In genomic region chr10:103333934-103334520, GRCh38 we compare ENCODE assay signal across 8 cellular contexts. TPM values are rescaled to one million over a fixed set of nuclear protein-coding genes. Genes with fewer than 3 reads are reported as not detected.
DNase-seq lines count a peak whose midpoint lies in the region; ATAC-seq and TF ChIP-seq lines count a peak whose summit lies in the region.

No MANE protein-coding gene starts in this region.

- H3K27me3 Mint-ChIP-seq in CD4-positive, alpha-beta memory T cell: no peaks in the 10 kb centered on the region

- H3K14ac ChIP-seq in neuronal stem cell (ENCODE audit: low read length): no peak overlapping the region

- H2BK5ac ChIP-seq in neuronal stem cell (ENCODE audit: low read length): no peak overlapping the region

- no CpG with 5 or more reads among the region's 2 CpGs for WGBS in neuronal stem cell (ENCODE audit: extremely low coverage in 2 of 2, insufficient read length in 2 of 2, insufficient replicate concordance in 1 of 2), 2 donors

- H3K4me3 ChIP-seq in CD4-positive, alpha-beta memory T cell (ENCODE audit: low read length in 2 of 2): no peak overlapping the region
- H3K4me3 ChIP-seq in astrocyte of the spinal cord (ENCODE audit: low read depth, low read length) (no peak overlapping the region), neuronal stem cell (ENCODE audit: low read length in 2 of 2) (no peak overlapping the region)

- in situ Hi-C loops in astrocyte of the spinal cord (cut with HindIII; ENCODE audit: low sequenced_read_pairs): no loop called here

- TF ChIP-seq CTCF in astrocyte of the spinal cord (IDR thresholded peaks at IDR 0.05; ENCODE audit: low read depth, low read length): peak; percentile 64

- no peak overlapping the region for H2BK120ac ChIP-seq in neuronal stem cell (ENCODE audit: low read depth, low read length)

- H3K4me3 Mint-ChIP-seq in CD4-positive, alpha-beta memory T cell: no peak overlapping the region

- peaks cover 7 to 23% of the 10 kb centered on the region in 2 donors for H3K36me3 Mint-ChIP-seq in CD4-positive, alpha-beta memory T cell

- H4K91ac ChIP-seq in neuronal stem cell (ENCODE audit: low read depth, low read length, poor library complexity): no peak overlapping the region

- H3K36me3 ChIP-seq in CD4-positive, alpha-beta memory T cell (ENCODE audit: insufficient read depth, low read length): peaks cover 4% of the 10 kb centered on the region
- H3K36me3 ChIP-seq in neuronal stem cell (replicated peaks in 1 of 2; ENCODE audit: control insufficient read depth in 2 of 2, insufficient read depth in 2 of 2, low read length in 2 of 2): peaks cover 17 to 85% of the 10 kb centered on the region in 2 donors

- POLR2A ChIA-PET in CD4-positive, alpha-beta memory T cell (lab: Charles Lee; ENCODE audit: partially characterized antibody): interaction anchor here (2.5 kb wide), 1 partner anchor 416 kb away, joined by 12 read pairs; the partner anchor contains the start of gene CNNM2

- H3K23ac ChIP-seq in neuronal stem cell (ENCODE audit: low read depth, low read length, poor library complexity): no peak overlapping the region

- no peak overlapping the region for H3K4ac ChIP-seq in neuronal stem cell (ENCODE audit: low read length)

- DNase-seq in CD4-positive, alpha-beta memory T cell: peak in 3 of 5 donors; percentile 7 to 22 (median 13)
- DNase-seq in HS-5 (ENCODE audit: low read depth) (peak; percentile 15), astrocyte of the spinal cord (ENCODE audit: low read depth, low spot score) (peak; percentile 24), lung microvascular endothelial cell (ENCODE audit: low read depth in 2 of 2) (peak; percentile 27 to 49), islet precursor cell (no peak), neuronal stem cell (ENCODE audit: low spot score) (no peak)
- DNase-seq in activated effector memory CD4-positive, alpha-beta T cell treated with anti-CD3 and anti-CD28 coated beads, Interleukin-2, amount 50 U/mL, for 16 hours: no peak

- no peak overlapping the region for H2BK15ac ChIP-seq in neuronal stem cell (ENCODE audit: low read length)

- no peaks in the 10 kb centered on the region for H3K4me1 Mint-ChIP-seq in CD4-positive, alpha-beta memory T cell

- no peak overlapping the region for H3K27ac Mint-ChIP-seq in CD4-positive, alpha-beta memory T cell

- intact Hi-C loops in CD4-positive, alpha-beta memory T cell (cut with micrococcal nuclease): loop anchor here (1.0 kb wide), 1 partner anchor 417 kb away; no protein-coding TSS in a partner anchor

- no peak for ATAC-seq in HG03342 (IDR thresholded peaks at IDR 0.05; ENCODE audit: unreplicated experiment)

- H3K9ac ChIP-seq in neuronal stem cell (ENCODE audit: low read depth, low read length, poor library complexity): no peak overlapping the region

- H3K9me3 Mint-ChIP-seq in CD4-positive, alpha-beta memory T cell: no peaks in the 10 kb centered on the region

- no peak overlapping the region for H3K4me2 ChIP-seq in neuronal stem cell (ENCODE audit: insufficient read depth, low read length, poor library complexity, severe bottlenecking)

- no peak overlapping the region for H2AK5ac ChIP-seq in neuronal stem cell (ENCODE audit: low read depth, low read length)

- no peak overlapping the region for H2BK12ac ChIP-seq in neuronal stem cell (ENCODE audit: low read length)

- H3K27ac ChIP-seq in CD4-positive, alpha-beta memory T cell (ENCODE audit: low read depth, low read length): no peak overlapping the region
- no peak overlapping the region for H3K27ac ChIP-seq in neuronal stem cell (replicated peaks; ENCODE audit: low read length)

- CTCF ChIA-PET in CD4-positive, alpha-beta memory T cell (lab: Charles Lee; ENCODE audit: partially characterized antibody): interaction anchor here (0.6 to 2.6 kb wide), 12 partner anchors 7 to 504 kb away, joined by 3 to 18 read pairs (median 5); partner anchors contain the start of genes ATP5MK, CNNM2, CYP17A1 and PDCD11

- H3K79me1 ChIP-seq in neuronal stem cell (ENCODE audit: low read depth, low read length): no peaks in the 10 kb centered on the region

- no peaks in the 10 kb centered on the region for H3K4me1 ChIP-seq in CD4-positive, alpha-beta memory T cell (ENCODE audit: insufficient read depth, low read length)
- no peaks in the 10 kb centered on the region for H3K4me1 ChIP-seq in neuronal stem cell (ENCODE audit: control insufficient read depth in 2 of 2, insufficient read depth in 1 of 2, low read depth in 1 of 2, low read length in 2 of 2)

- H3K9me3 ChIP-seq in CD4-positive, alpha-beta memory T cell (ENCODE audit: control insufficient read depth in 1 of 2, low read length in 2 of 2): no peaks in the 10 kb centered on the region
- no peaks in the 10 kb centered on the region for H3K9me3 ChIP-seq in neuronal stem cell (replicated peaks in 1 of 2; ENCODE audit: control insufficient read depth in 2 of 2, insufficient read depth in 1 of 2, low read depth in 1 of 2, low read length in 2 of 2)

- no peak overlapping the region for H2AFZ ChIP-seq in neuronal stem cell (ENCODE audit: low read length)

- no peak overlapping the region for H4K8ac ChIP-seq in neuronal stem cell (ENCODE audit: low read depth, low read length)

- H3K27me3 ChIP-seq in CD4-positive, alpha-beta memory T cell (ENCODE audit: insufficient read depth, low read length): no peaks in the 10 kb centered on the region
- no peaks in the 10 kb centered on the region for H3K27me3 ChIP-seq in neuronal stem cell (ENCODE audit: control insufficient read depth in 3 of 3, insufficient read depth in 3 of 3, low read depth in 1 of 3, low read length in 3 of 3)

- H3K18ac ChIP-seq in neuronal stem cell (ENCODE audit: low read length): no peak overlapping the region

RNA-seq across cellular contexts. Expression of gene PCGF6, which starts 16.9 kb away (rescaled TPM):
- total RNA-seq in CD4-positive, alpha-beta memory T cell: 1 to 10 TPM; 8.7 to 8.8 TPM
- 10 to 100 TPM in 1 of 2 donors, 1 to 10 TPM in 1; 6.4 to 11.2 TPM for polyA plus RNA-seq in CD4-positive, alpha-beta memory T cell
- total RNA-seq in lung microvascular endothelial cell: 8.1 and 8.7 TPM in 2 replicates
- polyA plus RNA-seq in neuronal stem cell (2013, experiment 1 of 2): 6.8 TPM
- 7.6 TPM for polyA plus RNA-seq in neuronal stem cell (2013, experiment 2 of 2)

RNA-seq across cellular contexts. Expression of gene TAF5, which starts 33.7 kb away (rescaled TPM):
- total RNA-seq in CD4-positive, alpha-beta memory T cell: 1 to 10 TPM; 7.5 to 7.9 TPM
- polyA plus RNA-seq in CD4-positive, alpha-beta memory T cell: 1 to 10 TPM; 2.5 to 4.1 TPM
- total RNA-seq in lung microvascular endothelial cell: 3.1 and 4.2 TPM in 2 replicates
- polyA plus RNA-seq in neuronal stem cell (2013, experiment 1 of 2): 11.4 TPM
- polyA plus RNA-seq in neuronal stem cell (2013, experiment 2 of 2): 12.0 TPM

RNA-seq across cellular contexts. Expression of gene INA, which starts 57.1 kb away (rescaled TPM):
- total RNA-seq in CD4-positive, alpha-beta memory T cell: not detected
- polyA plus RNA-seq in CD4-positive, alpha-beta memory T cell: not detected
- under 0.01 TPM in 2 replicates for total RNA-seq in lung microvascular endothelial cell
- polyA plus RNA-seq in neuronal stem cell (2013, experiment 1 of 2): 11.2 TPM
- 11.1 TPM for polyA plus RNA-seq in neuronal stem cell (2013, experiment 2 of 2)

Comparison
In these comparisons a context has a peak if more than half of its experiments do, and no peak if none do; other contexts are left out.
1. DNase-seq: peak in CD4-positive, alpha-beta memory T cell (3 of 5), HS-5 (single experiment), astrocyte of the spinal cord (single experiment) and lung microvascular endothelial cell (2 of 2); none in activated effector memory CD4-positive, alpha-beta T cell treated with anti-CD3 and anti-CD28 coated beads, Interleukin-2, amount 50 U/mL, for 16 hours (single experiment), islet precursor cell (single experiment) and neuronal stem cell (single experiment).